12 cellular contexts compared by ENCODE assay signal in genomic region chr17:36210439-36211211, GRCh38. TPM values are rescaled to one million over a fixed set of nuclear protein-coding genes. Genes with fewer than 3 reads are reported as not detected.
DNase-seq lines count a peak whose midpoint lies in the region; ATAC-seq and TF ChIP-seq lines count a peak whose summit lies in the region.
"Not testable (repeated sequence)": the region's sequence is repeated elsewhere in the genome, so short reads cannot be mapped to it uniquely, and the experiment has no call there.
"Had no signal": no experiment of that assay in that cellular context is flagged by ENCODE, and none has a peak within 500 bp of the region (broad histone marks: within the 10 kb centered on the region; RNA-seq: fewer than 3 reads in every experiment).

CCL4L2 (plus strand) TSS chr17:36211063.

- H3K4me3 ChIP-seq in DOHH2 (ENCODE audit: low read length) (0 out of 2 replicates have a peak within 1 kb of the TSS, but pooled peaks have one; percentile 6), Karpas-422 (ENCODE audit: low read length) (peak within 1 kb of the TSS; percentile 52; the same call in 1 of the 2 replicates)
- not testable (repeated sequence) for H3K4me3 ChIP-seq in neuronal stem cell (ENCODE audit: low read length in 2 of 2)

- H2AFZ ChIP-seq in Karpas-422 (ENCODE audit: low read length), result not testable (repeated sequence)
- peak within 1 kb of the TSS; percentile 38 for H2AFZ ChIP-seq in neuronal stem cell (ENCODE audit: low read length)

- not testable (repeated sequence) for H3K18ac ChIP-seq in neuronal stem cell (ENCODE audit: low read length)

- H3K27ac Mint-ChIP-seq in T-helper 17 cell, result peak within 1 kb of the TSS; percentile 44

- not testable (repeated sequence) for H4K91ac ChIP-seq in neuronal stem cell (ENCODE audit: low read depth, low read length, poor library complexity)

- H3K27me3 ChIP-seq in DOHH2 (ENCODE audit: control insufficient read depth, low read length); Karpas-422 (ENCODE audit: low read length); neuronal stem cell (ENCODE audit: control insufficient read depth in 3 of 3, insufficient read depth in 3 of 3, low read depth in 1 of 3, low read length in 3 of 3): not testable (repeated sequence)

- not testable (repeated sequence) for H3K79me1 ChIP-seq in neuronal stem cell (ENCODE audit: low read depth, low read length)

- H3K4me2 ChIP-seq in DOHH2 (ENCODE audit: low read length), result peak within 1 kb of the TSS; percentile 45
- H3K4me2 ChIP-seq in Karpas-422 (ENCODE audit: low read depth, low read length, poor library complexity, severe bottlenecking), result peak within 1 kb of the TSS; percentile 61
- H3K4me2 ChIP-seq in neuronal stem cell (ENCODE audit: insufficient read depth, low read length, poor library complexity, severe bottlenecking), result not testable (repeated sequence)

- not testable (repeated sequence) for H3K4me1 Mint-ChIP-seq in T-helper 17 cell

- H2BK15ac ChIP-seq in neuronal stem cell (ENCODE audit: low read length), result not testable (repeated sequence)

- not testable (repeated sequence) for H3K14ac ChIP-seq in neuronal stem cell (ENCODE audit: low read length)

- not testable (repeated sequence) for H4K8ac ChIP-seq in neuronal stem cell (ENCODE audit: low read depth, low read length)

- not testable (repeated sequence) for H4K20me1 ChIP-seq in DOHH2 (ENCODE audit: control insufficient read depth, insufficient read depth, low read depth, low read length); Karpas-422 (ENCODE audit: insufficient read depth, low read depth, low read length)

- not testable (repeated sequence) for H2BK12ac ChIP-seq in neuronal stem cell (ENCODE audit: low read length)

- H2BK120ac ChIP-seq in neuronal stem cell (ENCODE audit: low read depth, low read length), result not testable (repeated sequence)

- H2BK5ac ChIP-seq in neuronal stem cell (ENCODE audit: low read length), result not testable (repeated sequence)

- H3K9me2 ChIP-seq in DOHH2 (replicated peaks; ENCODE audit: control insufficient read depth, low read length); Karpas-422 (replicated peaks; ENCODE audit: insufficient read depth, low read length): not testable (repeated sequence)

- WGBS in neuronal stem cell (ENCODE audit: extremely low coverage in 2 of 2, insufficient read length in 2 of 2, insufficient replicate concordance in 1 of 2), 2 donors, result no CpG with 5 or more reads among the region's 7 CpGs

- TF ChIP-seq CTCF in DOHH2 (IDR thresholded peaks at IDR 0.05; ENCODE audit: low read depth, low read length, poor library complexity, severe bottlenecking), result not testable (repeated sequence)

- DNase-seq in Karpas-422, result peak; percentile 87
- DNase-seq in T-helper 17 cell; neuronal stem cell (ENCODE audit: low spot score): not testable (repeated sequence)

- H2AK5ac ChIP-seq in neuronal stem cell (ENCODE audit: low read depth, low read length), result not testable (repeated sequence)

- TF ChIP-seq POLR2A in GM19099 (IDR thresholded peaks at IDR 0.05; ENCODE audit: extremely low read depth, insufficient read length, low read depth), result peak; percentile 38

- not testable (repeated sequence) for H3K23ac ChIP-seq in neuronal stem cell (ENCODE audit: low read depth, low read length, poor library complexity)

- not testable (repeated sequence) for H3K4ac ChIP-seq in neuronal stem cell (ENCODE audit: low read length)

- peaks cover 66% of the 10 kb centered on the region for H3K27me3 Mint-ChIP-seq in T-helper 17 cell

- ATAC-seq in GM21723 (IDR thresholded peaks at IDR 0.05; ENCODE audit: unreplicated experiment) (peak; percentile 76), HG03066 (IDR thresholded peaks at IDR 0.05; ENCODE audit: low read depth, unreplicated experiment) (peak; percentile 71), T-helper 17 cell (peak; percentile 76), esophagus mucosa (peak; percentile 23)

- H3K36me3 Mint-ChIP-seq in T-helper 17 cell (ENCODE audit: low read depth), result not testable (repeated sequence)

- H3K9ac ChIP-seq in Karpas-422 (ENCODE audit: low read length), result peak within 1 kb of the TSS; percentile 55
- not testable (repeated sequence) for H3K9ac ChIP-seq in neuronal stem cell (ENCODE audit: low read depth, low read length, poor library complexity)

- not testable (repeated sequence) for H3K36me3 ChIP-seq in DOHH2 (ENCODE audit: control insufficient read depth, low read length); Karpas-422 (ENCODE audit: insufficient read depth, low read length); neuronal stem cell (replicated peaks in 1 of 2; ENCODE audit: control insufficient read depth in 2 of 2, insufficient read depth in 2 of 2, low read length in 2 of 2)

- not testable (repeated sequence) for H3K27ac ChIP-seq in DOHH2 (ENCODE audit: low read depth, low read length); neuronal stem cell (replicated peaks; ENCODE audit: low read length)
- peak within 1 kb of the TSS; percentile 91 for H3K27ac ChIP-seq in Karpas-422 (ENCODE audit: low read length)

- not testable (repeated sequence) for H3K9me3 ChIP-seq in DOHH2 (ENCODE audit: control insufficient read depth, insufficient read depth, low read length); Karpas-422 (ENCODE audit: low read length); T-helper 17 cell (ENCODE audit: control insufficient read depth, low read length, poor library complexity, severe bottlenecking); neuronal stem cell (replicated peaks in 1 of 2; ENCODE audit: control insufficient read depth in 2 of 2, insufficient read depth in 1 of 2, low read depth in 1 of 2, low read length in 2 of 2)

- H3K79me2 ChIP-seq in DOHH2 (ENCODE audit: control insufficient read depth, low read length); Karpas-422 (ENCODE audit: low read length): not testable (repeated sequence)

- H3F3A ChIP-seq in DOHH2 (ENCODE audit: control insufficient read depth, insufficient read depth), result not testable (repeated sequence)

- peaks cover 46% of the 10 kb centered on the region for H3K4me1 ChIP-seq in DOHH2 (ENCODE audit: control insufficient read depth, low read length)
- peaks cover 59% of the 10 kb centered on the region for H3K4me1 ChIP-seq in Karpas-422 (ENCODE audit: low read length)
- H3K4me1 ChIP-seq in neuronal stem cell (ENCODE audit: control insufficient read depth in 2 of 2, insufficient read depth in 1 of 2, low read depth in 1 of 2, low read length in 2 of 2), result not testable (repeated sequence)

- H3K4me3 Mint-ChIP-seq in T-helper 17 cell, result not testable (repeated sequence)

RNA-seq across cellular contexts. Expression of gene CCL4L2, which starts in this region (rescaled TPM):
- 14.9 and 26.9 TPM in 2 replicates for total RNA-seq in Karpas-422 (2014; rRNA removed; shearing (Covaris generic); ENCODE audit: low replicate concordance)
- total RNA-seq in T-helper 17 cell, result 1 to 10 TPM in 1 of 2 donors, under 1 TPM in 1; 0.62 to 1.6 TPM
- not detected for total RNA-seq in esophagus mucosa
- polyA plus RNA-seq in neuronal stem cell (2013, experiment 1 of 2), result 0.13 TPM
- not detected for polyA plus RNA-seq in neuronal stem cell (2013, experiment 2 of 2)
- total RNA-seq: body of pancreas, glomerular endothelial cell, osteoblast, WTC11 had no signal

Comparison
In these comparisons a context has a peak if more than half of its experiments do, and no peak if none do; other contexts are left out.
1. Peak in ATAC-seq in esophagus mucosa; RNA of the gene not detected or under 1 TPM.
2. ATAC-seq: peak in every context shown above with its lines; median percentile 76 in GM21723; 76 in T-helper 17 cell; 71 in HG03066; 23 in esophagus mucosa.